16 cellular contexts compared by ENCODE assay signal in the genomic region with DNA sequence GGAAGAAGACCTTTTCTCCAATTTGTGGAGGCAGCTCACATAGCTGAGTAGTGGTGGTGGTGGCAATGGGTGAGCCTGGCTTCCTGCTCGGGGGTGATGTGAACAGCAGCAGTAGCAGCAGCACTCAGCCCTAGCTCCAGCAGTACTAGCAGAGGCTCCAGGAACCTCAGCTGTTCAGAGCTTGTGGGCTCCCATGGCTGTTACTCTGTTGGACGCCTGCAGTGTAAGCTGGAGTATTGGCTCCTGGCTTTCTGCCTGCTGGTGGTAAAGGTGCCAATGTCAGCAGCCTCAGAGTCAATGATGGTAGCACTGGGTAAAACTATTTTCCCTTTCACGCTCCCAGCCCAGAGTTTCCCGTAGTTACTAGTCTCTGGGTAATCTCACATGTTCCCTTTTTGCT. TPM values are rescaled to one million over a fixed set of nuclear protein-coding genes. Genes with fewer than 3 reads are reported as not detected.
A peak's percentile ranks its signal among the peaks of the same experiment; 100 is the strongest.
DNase-seq lines count a peak whose midpoint lies in the region; ATAC-seq and TF ChIP-seq lines count a peak whose summit lies in the region.
"Had no signal": no experiment of that assay in that cellular context is flagged by ENCODE, and none has a peak within 500 bp of the region (broad histone marks: within the 10 kb centered on the region; RNA-seq: fewer than 3 reads in every experiment).

No MANE protein-coding gene starts in this region.

- intact Hi-C loops in aorta (cut with DNase I) (loop anchor here (10.0 kb wide), 3 partner anchors 50 to 670 kb away; a partner anchor contains a TSS), lower leg skin (cut with DNase I; ENCODE audit: low total_unique reads) (no loop called here)

- H3K27me3 Mint-ChIP-seq in stimulated activated naive CD8-positive, alpha-beta T cell treated with anti-CD3 and anti-CD28 coated beads, Interleukin-15, Interleukin-2, amounts not matched to agents 100 ng/mL and 50 ng/mL, for 24 hours: no peaks in the 10 kb centered on the region
- peaks cover 6% of the 10 kb centered on the region for H3K27me3 Mint-ChIP-seq in stimulated activated naive CD8-positive, alpha-beta T cell treated with anti-CD3 and anti-CD28 coated beads, Interleukin-15, amount 100 ng/mL, for 72 hours
- H3K27me3 Mint-ChIP-seq: B cell had no signal

- peaks cover 20% of the 10 kb centered on the region for H3K36me3 Mint-ChIP-seq in stimulated activated naive CD8-positive, alpha-beta T cell treated with anti-CD3 and anti-CD28 coated beads, Interleukin-15, Interleukin-2, amounts not matched to agents 100 ng/mL and 50 ng/mL, for 24 hours (ENCODE audit: low read depth)

- TF ChIP-seq CTCF in astrocyte of the spinal cord (IDR thresholded peaks at IDR 0.05; ENCODE audit: low read depth, low read length) (no peak), lung (IDR thresholded peaks at IDR 0.05; ENCODE audit: control extremely low read depth, extremely low read depth) (no peak), lower leg skin (IDR thresholded peaks at IDR 0.05) (no peak)

- H3K27ac ChIP-seq in lung (ENCODE audit: low read depth in 1 of 2, low read length in 1 of 2) (peak overlapping the region in 1 of 2 donors; percentile 6), aorta (ENCODE audit: low read depth in 1 of 2, low read length in 2 of 2) (peak overlapping the region in 1 of 2 donors; percentile 89)
- H3K27ac ChIP-seq: HL-60, neutrophil, vagina had no signal

- in situ Hi-C loops in astrocyte of the spinal cord (cut with HindIII; ENCODE audit: low sequenced_read_pairs): no loop called here

- peaks cover 41% of the 10 kb centered on the region for H3K4me1 Mint-ChIP-seq in stimulated activated naive CD8-positive, alpha-beta T cell treated with anti-CD3 and anti-CD28 coated beads, Interleukin-15, Interleukin-2, amounts not matched to agents 100 ng/mL and 50 ng/mL, for 24 hours (ENCODE audit: low read depth)
- H3K4me1 Mint-ChIP-seq in stimulated activated naive CD8-positive, alpha-beta T cell treated with anti-CD3 and anti-CD28 coated beads, Interleukin-15, amount 100 ng/mL, for 72 hours: peaks cover 45% of the 10 kb centered on the region

- H3K4me1 ChIP-seq in lung (ENCODE audit: control insufficient read depth in 2 of 2, insufficient read depth in 2 of 2, low read length in 2 of 2): peaks cover 0 to 5% of the 10 kb centered on the region in 2 donors
- H3K4me1 ChIP-seq in aorta (ENCODE audit: control insufficient read depth in 1 of 2, insufficient read depth in 2 of 2, low read length in 2 of 2): peaks cover 0 to 2% of the 10 kb centered on the region in 2 donors

- H3K4me3 ChIP-seq in astrocyte of the spinal cord (ENCODE audit: low read depth, low read length) (no peak overlapping the region), lung (no peak overlapping the region), aorta (ENCODE audit: low read length in 2 of 2) (no peak overlapping the region), lower leg skin (ENCODE audit: low read depth, poor library complexity, severe bottlenecking) (no peak overlapping the region)
- H3K4me3 ChIP-seq: vagina had no signal

- peak overlapping the region; percentile 49 for H3K27ac Mint-ChIP-seq in stimulated activated naive CD8-positive, alpha-beta T cell treated with anti-CD3 and anti-CD28 coated beads, Interleukin-15, Interleukin-2, amounts not matched to agents 100 ng/mL and 50 ng/mL, for 24 hours
- no peak overlapping the region for H3K27ac Mint-ChIP-seq in stimulated activated naive CD8-positive, alpha-beta T cell treated with anti-CD3 and anti-CD28 coated beads, Interleukin-15, amount 100 ng/mL, for 72 hours
- H3K27ac Mint-ChIP-seq: B cell, endodermal cell had no signal

- H3K9me3 Mint-ChIP-seq in stimulated activated naive CD8-positive, alpha-beta T cell treated with anti-CD3 and anti-CD28 coated beads, Interleukin-15, Interleukin-2, amounts not matched to agents 100 ng/mL and 50 ng/mL, for 24 hours: no peaks in the 10 kb centered on the region
- no peaks in the 10 kb centered on the region for H3K9me3 Mint-ChIP-seq in stimulated activated naive CD8-positive, alpha-beta T cell treated with anti-CD3 and anti-CD28 coated beads, Interleukin-15, amount 100 ng/mL, for 72 hours

- H3K27me3 ChIP-seq in lung (ENCODE audit: control insufficient read depth, insufficient read depth) (no peaks in the 10 kb centered on the region), aorta (ENCODE audit: control insufficient read depth in 1 of 2, insufficient read depth in 2 of 2, low read length in 1 of 2) (no peaks in the 10 kb centered on the region)
- H3K27me3 ChIP-seq: neutrophil, vagina had no signal

- H3K4me3 Mint-ChIP-seq in stimulated activated naive CD8-positive, alpha-beta T cell treated with anti-CD3 and anti-CD28 coated beads, Interleukin-15, Interleukin-2, amounts not matched to agents 100 ng/mL and 50 ng/mL, for 24 hours: no peak overlapping the region
- H3K4me3 Mint-ChIP-seq in stimulated activated naive CD8-positive, alpha-beta T cell treated with anti-CD3 and anti-CD28 coated beads, Interleukin-15, amount 100 ng/mL, for 72 hours: no peak overlapping the region
- H3K4me3 Mint-ChIP-seq: B cell, endodermal cell had no signal

- no peak for ATAC-seq in stimulated activated naive CD8-positive, alpha-beta T cell treated with anti-CD3 and anti-CD28 coated beads, Interleukin-15, amount 100 ng/mL, for 72 hours
- ATAC-seq in lung (ENCODE audit: insufficient read depth, low FRiP score) (no peak), aorta (ENCODE audit: low FRiP score) (no peak)

- no peaks in the 10 kb centered on the region for H3K36me3 ChIP-seq in lung (ENCODE audit: control insufficient read depth in 2 of 2, insufficient read depth in 2 of 2, low read length in 2 of 2)
- no peaks in the 10 kb centered on the region for H3K36me3 ChIP-seq in aorta (ENCODE audit: control insufficient read depth in 1 of 2, insufficient read depth in 2 of 2, low read length in 1 of 2)
- H3K36me3 ChIP-seq: neutrophil, vagina had no signal

- no peak for DNase-seq in stimulated activated naive CD8-positive, alpha-beta T cell treated with anti-CD3 and anti-CD28 coated beads, Interleukin-15, amount 100 ng/mL, for 72 hours
- DNase-seq in astrocyte of the spinal cord (ENCODE audit: low read depth, low spot score): peak; percentile 52
- DNase-seq in lung (ENCODE audit: low spot score): peak; percentile 32
- peak; percentile 87 to 88 for DNase-seq in aorta
- no peak for DNase-seq in NCI-H146 treated with DMSO at 0.1 percent for 48 hours (lab: John Stamatoyannopoulos, UW; ENCODE audit: unreplicated experiment)
- no peak for DNase-seq in lower leg skin (ENCODE audit: low spot score in 2 of 2)
- no peak for DNase-seq in GF-D8 (lab: John Stamatoyannopoulos, UW)
- DNase-seq: activated CD4-positive, CD25-positive, alpha-beta regulatory T cell treated with anti-CD3 and anti-CD28 coated beads, Interleukin-2, amount 50 U/mL, for 72 hours; activated naive CD4-positive, alpha-beta T cell treated with anti-CD3 and anti-CD28 coated beads, Interleukin-2, amount 50 U/mL, for 16 hours; endodermal cell; NCI-H187 treated with DMSO at 0.1 percent for 48 hours had no signal

- H3K9me3 ChIP-seq in lung (ENCODE audit: control insufficient read depth in 2 of 2, insufficient read depth in 1 of 2, low read length in 1 of 2): no peaks in the 10 kb centered on the region
- no peaks in the 10 kb centered on the region for H3K9me3 ChIP-seq in aorta (ENCODE audit: control insufficient read depth, low read length)
- H3K9me3 ChIP-seq: neutrophil, vagina had no signal

- 38 to 55% methylated on average over 4 of the region's 4 CpGs for WGBS in lung, 2 donors
- WGBS in aorta, 2 donors: 2 to 5% methylated on average over 4 of the region's 4 CpGs
- 33 to 34% methylated on average over 4 of the region's 4 CpGs for WGBS in lower leg skin, 2 donors

- no peak for TF ChIP-seq POLR2A in lower leg skin (IDR thresholded peaks at IDR 0.05)

RNA-seq across cellular contexts. Expression of a gene that starts 3.1 kb away (rescaled TPM):
- total RNA-seq in lung (10 to 100 TPM; 27.9 to 43.8 TPM), aorta (10 to 100 TPM; 33.0 to 45.9 TPM), lower leg skin (10 to 100 TPM; 24.1 to 32.2 (median 26.1) TPM)
- polyA plus RNA-seq in lung (10 to 100 TPM; 24.2 to 24.9 TPM), aorta (10 to 100 TPM; 10.8 to 16.4 TPM)

RNA-seq across cellular contexts. Expression of a gene that starts 46.4 kb away (rescaled TPM):
- total RNA-seq in lung (10 to 100 TPM; 19.0 to 43.0 TPM), aorta (10 to 100 TPM; 21.4 to 31.4 TPM), lower leg skin (10 to 100 TPM; 12.6 to 17.5 (median 14.8) TPM)
- polyA plus RNA-seq in lung (10 to 100 TPM in 1 of 2 donors, 1 to 10 TPM in 1; 8.0 to 14.2 TPM), aorta (10 to 100 TPM; 12.7 to 13.0 TPM)

Comparison
In these comparisons a context has a peak if more than half of its experiments do, and no peak if none do; other contexts are left out.
1. DNase-seq: peak in astrocyte of the spinal cord (single experiment), lung (single experiment) and aorta (2 of 2); none in stimulated activated naive CD8-positive, alpha-beta T cell treated with anti-CD3 and anti-CD28 coated beads, Interleukin-15, amount 100 ng/mL, for 72 hours (0 of 2), NCI-H146 treated with DMSO at 0.1 percent for 48 hours (single experiment), lower leg skin (0 of 2) and GF-D8 (single experiment).